Comparison of ENCODE assay signal across 2 cellular contexts in the genomic region with DNA sequence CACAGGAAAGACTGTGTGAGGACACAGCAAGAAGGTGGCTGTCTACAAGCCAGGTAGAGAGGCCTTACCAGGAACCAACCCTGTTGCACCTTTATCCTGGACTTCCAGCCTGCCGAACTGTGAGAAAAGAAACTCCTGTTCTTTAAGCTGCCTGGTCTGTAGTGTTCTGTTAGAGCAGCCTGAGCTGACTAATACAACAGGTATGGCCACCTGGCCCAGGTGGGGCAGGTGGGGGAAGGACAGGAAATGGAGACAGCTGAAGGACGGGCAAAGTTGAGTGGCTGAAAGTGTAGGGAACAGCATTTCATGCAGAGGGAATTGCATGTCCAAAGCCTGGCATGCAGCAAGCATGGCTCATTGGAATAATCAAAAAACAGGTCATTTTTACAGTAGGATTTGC.
TF ChIP-seq lines count a peak whose summit lies in the region.

No MANE protein-coding gene starts in this region.

TF ChIP-seq in HCT116, 20 proteins besides CTCF, POLR2A, EP300 and RAD21 (continued from another document):
- TF ChIP-seq ZFX (IDR thresholded peaks at IDR 0.05) (no peak), EGR1 (IDR thresholded peaks at IDR 0.05; ENCODE audit: low read depth) (no peak), CBX3 (IDR thresholded peaks at IDR 0.05; ENCODE audit: low read depth) (peak; percentile 65; the same call in 1 of the 2 replicates), SIN3A (IDR thresholded peaks at IDR 0.05; ENCODE audit: low read depth) (0 out of 2 replicates have a peak, but pooled peaks have one; percentile 19), REST (IDR thresholded peaks at IDR 0.05; ENCODE audit: low read depth) (no peak), SRF (IDR thresholded peaks at IDR 0.05; ENCODE audit: low read depth) (no peak), TCF7L2 (IDR thresholded peaks at IDR 0.05; ENCODE audit: borderline replicate concordance, extremely low read depth, insufficient read depth, insufficient read length) (no peak)
- TF ChIP-seq, protein P1, sequence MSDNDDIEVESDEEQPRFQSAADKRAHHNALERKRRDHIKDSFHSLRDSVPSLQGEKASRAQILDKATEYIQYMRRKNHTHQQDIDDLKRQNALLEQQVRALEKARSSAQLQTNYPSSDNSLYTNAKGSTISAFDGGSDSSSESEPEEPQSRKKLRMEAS (IDR thresholded peaks at IDR 0.05) = peak; percentile 24; the same call in 1 of the 2 replicates

TF ChIP-seq in H1, 55 proteins besides CTCF, POLR2A, EP300 and RAD21:
- TF ChIP-seq, protein P2, sequence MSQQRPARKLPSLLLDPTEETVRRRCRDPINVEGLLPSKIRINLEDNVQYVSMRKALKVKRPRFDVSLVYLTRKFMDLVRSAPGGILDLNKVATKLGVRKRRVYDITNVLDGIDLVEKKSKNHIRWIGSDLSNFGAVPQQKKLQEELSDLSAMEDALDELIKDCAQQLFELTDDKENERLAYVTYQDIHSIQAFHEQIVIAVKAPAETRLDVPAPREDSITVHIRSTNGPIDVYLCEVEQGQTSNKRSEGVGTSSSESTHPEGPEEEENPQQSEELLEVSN (IDR thresholded peaks at IDR 0.05) = no peak
- TF ChIP-seq, protein P3, sequence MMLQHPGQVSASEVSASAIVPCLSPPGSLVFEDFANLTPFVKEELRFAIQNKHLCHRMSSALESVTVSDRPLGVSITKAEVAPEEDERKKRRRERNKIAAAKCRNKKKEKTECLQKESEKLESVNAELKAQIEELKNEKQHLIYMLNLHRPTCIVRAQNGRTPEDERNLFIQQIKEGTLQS (IDR thresholded peaks at IDR 0.05; ENCODE audit: insufficient read depth, low read depth, low read length) = no peak
- TF ChIP-seq SIN3A (conservative IDR thresholded peaks at IDR 0.05 in 1 of 2, IDR thresholded peaks at IDR 0.05 in 1 of 2; ENCODE audit: low read depth in 1 of 2, low read length in 2 of 2) (no peak), CHD2 (IDR thresholded peaks at IDR 0.05; ENCODE audit: low read length) (no peak), MAFK (IDR thresholded peaks at IDR 0.05; ENCODE audit: low read depth, low read length) (no peak), KDM1A (IDR thresholded peaks at IDR 0.05; ENCODE audit: borderline replicate concordance, low read length) (0 out of 2 replicates have a peak, but pooled peaks have one; percentile 32), SUZ12 (IDR thresholded peaks at IDR 0.05; ENCODE audit: low read length) (no peak), BACH1 (IDR thresholded peaks at IDR 0.05; ENCODE audit: low read length) (no peak), RBBP5 (IDR thresholded peaks at IDR 0.05; ENCODE audit: borderline replicate concordance, low read depth, low read length) (no peak), TBP (IDR thresholded peaks at IDR 0.05; ENCODE audit: low read depth, low read length) (no peak), CHD1 (IDR thresholded peaks at IDR 0.05; ENCODE audit: low read depth, low read length) (no peak), SIRT6 (IDR thresholded peaks at IDR 0.05; ENCODE audit: low read length) (no peak), PHF8 (conservative IDR thresholded peaks at IDR 0.05; ENCODE audit: low read depth, low read length) (no peak), TCF12 (IDR thresholded peaks at IDR 0.05; ENCODE audit: low read depth, low read length) (0 out of 2 replicates have a peak, but pooled peaks have one; percentile 50), CREB1 (IDR thresholded peaks at IDR 0.05) (no peak), TAF7 (optimal IDR thresholded peaks at IDR 0.05; ENCODE audit: borderline replicate concordance, low read depth, low read length) (no peak)
